ENCODE assay signal across 27 cellular contexts in the genomic region with DNA sequence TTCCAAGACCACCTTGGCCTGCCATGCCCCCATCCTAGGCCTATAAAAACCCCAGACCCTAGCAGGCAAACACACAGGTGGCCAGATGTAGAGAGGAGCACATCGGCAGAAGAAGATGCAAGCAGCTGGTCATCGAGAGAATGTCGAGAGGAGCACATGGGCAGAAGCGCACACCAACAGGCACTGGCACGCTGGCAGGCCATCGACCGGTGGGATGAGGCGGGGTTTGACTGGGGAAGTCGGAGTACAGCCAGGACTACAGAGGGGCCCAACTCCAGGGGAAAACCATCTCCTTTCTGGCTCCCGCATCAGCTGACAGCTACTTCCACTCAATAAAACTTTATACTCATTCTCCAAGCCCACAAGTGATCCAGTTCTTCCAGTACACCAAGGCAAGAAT.
DNase-seq lines count a peak whose midpoint lies in the region; TF ChIP-seq lines count a peak whose summit lies in the region.
"Had no signal": no experiment of that assay in that cellular context is flagged by ENCODE, and none has a peak within 500 bp of the region (broad histone marks: within the 10 kb centered on the region; RNA-seq: fewer than 3 reads in every experiment).

No MANE protein-coding gene starts in this region.

- intact Hi-C loops in spleen (cut with DNase I; ENCODE audit: low total_unique reads) = no loop called here

- 93 to 98% (median 94%) methylated on average over 10 of the region's 10 CpGs for WGBS in spleen, 5 donors

- no peaks in the 10 kb centered on the region for H3K4me1 ChIP-seq in spleen
- H3K4me1 ChIP-seq: A549, BE2C, Caco-2 had no signal

- no peak for TF ChIP-seq POLR2A in spleen (IDR thresholded peaks at IDR 0.05)

- no peaks in the 10 kb centered on the region for H3K27me3 ChIP-seq in spleen (replicated peaks in 1 of 7)
- H3K27me3 ChIP-seq: BE2C; BLaER1; BLaER1 treated with 17β-estradiol and CSF1 and Interleukin-3, amounts not matched to agents 10 nM and 100 nM had no signal

- H3K4me3 ChIP-seq in spleen = no peak overlapping the region
- H3K4me3 ChIP-seq: A549; BLaER1; BLaER1 treated with 17β-estradiol and CSF1 and Interleukin-3, amounts not matched to agents 10 nM and 100 nM had no signal

- peaks cover 0 to 25% (median 11%) of the 10 kb centered on the region in 8 donors for H3K9me3 ChIP-seq in spleen
- H3K9me3 ChIP-seq: BE2C, BLaER1, Caco-2 had no signal

- no peak for TF ChIP-seq CTCF in spleen (IDR thresholded peaks at IDR 0.05 in 8 of 11, conservative IDR thresholded peaks at IDR 0.05 in 3 of 11)

- no peaks in the 10 kb centered on the region for H3K36me3 ChIP-seq in spleen
- H3K36me3 ChIP-seq: BE2C; BLaER1; BLaER1 treated with 17β-estradiol and CSF1 and Interleukin-3, amounts not matched to agents 10 nM and 100 nM had no signal

- DNase-seq in spleen = peak; percentile 56
- no peak for DNase-seq in SHP77 (lab: John Stamatoyannopoulos, UW)
- DNase-seq: 8988T; ACHN; AML-193; BE2C; C1 segment of cervical spinal cord; Caco-2; Calu3; CD4-positive, alpha-beta memory T cell; CD4-positive, alpha-beta T cell; CD4-positive, CD25-positive, alpha-beta regulatory T cell; CD8-positive, alpha-beta memory T cell; CD8-positive, alpha-beta T cell; COR-L47; DMS 273 treated with DMSO at 0.1 percent for 48 hours; DMS153; DMS53; DMS79; DMS79 treated with DMSO at 0.1 percent for 48 hours; DND-41; EL had no signal

- H3K27ac ChIP-seq in spleen = no peak overlapping the region
- H3K27ac ChIP-seq: 22Rv1; A549; BLaER1; BLaER1 treated with 17β-estradiol and CSF1 and Interleukin-3, amounts not matched to agents 10 nM and 100 nM; C4-2B had no signal
